Comparison of ENCODE assay signal across 20 cellular contexts in genomic region chr13:100098445-100099116, GRCh38. TPM values are rescaled to one million over a fixed set of nuclear protein-coding genes. Genes with fewer than 3 reads are reported as not detected.
DNase-seq lines count a peak whose midpoint lies in the region; ATAC-seq and TF ChIP-seq lines count a peak whose summit lies in the region.
"Had no signal": no experiment of that assay in that cellular context is flagged by ENCODE, and none has a peak within 500 bp of the region (broad histone marks: within the 10 kb centered on the region; RNA-seq: fewer than 3 reads in every experiment).

No MANE protein-coding gene starts in this region.

- peaks cover 47% of the 10 kb centered on the region for H3K4me1 Mint-ChIP-seq in chondrocyte (ENCODE audit: low read depth)
- H3K4me1 Mint-ChIP-seq in mesothelial cell of epicardium, result peaks cover 29% of the 10 kb centered on the region
- H3K4me1 Mint-ChIP-seq: activated B cell treated with CpG ODN at 0.5 μM for 24 hours had no signal

- H3K4me3 Mint-ChIP-seq in chondrocyte (ENCODE audit: unreplicated experiment) (no peak overlapping the region), mesothelial cell of epicardium (no peak overlapping the region)
- H3K4me3 Mint-ChIP-seq: activated B cell treated with CpG ODN at 0.5 μM for 24 hours; activated naive CD8-positive, alpha-beta T cell; activated T-cell treated with anti-CD3 and anti-CD28 coated beads, Interleukin-2, amount 50 U/mL, for 72 hours; CD8-positive, alpha-beta T cell; H9; IgD-negative memory B cell; natural killer cell had no signal

- H3K27ac ChIP-seq in A673 (ENCODE audit: low read depth, low read length, poor library complexity, severe bottlenecking) (peak overlapping the region; percentile 18), upper lobe of right lung (no peak overlapping the region), SJCRH30 (no peak overlapping the region)
- H3K27ac ChIP-seq: thoracic aorta had no signal

- H3K36me3 Mint-ChIP-seq in chondrocyte (ENCODE audit: low read depth), result peaks cover 6% of the 10 kb centered on the region
- H3K36me3 Mint-ChIP-seq in mesothelial cell of epicardium, result peaks cover 15% of the 10 kb centered on the region
- H3K36me3 Mint-ChIP-seq: natural killer cell had no signal

- H3K27ac Mint-ChIP-seq in chondrocyte (ENCODE audit: unreplicated experiment), result peak overlapping the region; percentile 60
- peak overlapping the region; percentile 9 for H3K27ac Mint-ChIP-seq in mesothelial cell of epicardium
- H3K27ac Mint-ChIP-seq: activated B cell treated with CpG ODN at 0.5 μM for 24 hours; activated naive CD8-positive, alpha-beta T cell; activated T-cell treated with anti-CD3 and anti-CD28 coated beads, Interleukin-2, amount 50 U/mL, for 72 hours; CD8-positive, alpha-beta T cell; natural killer cell had no signal

- no peaks in the 10 kb centered on the region for H3K9me3 ChIP-seq in A673 (ENCODE audit: low read depth, low read length, poor library complexity, severe bottlenecking)
- H3K9me3 ChIP-seq in upper lobe of right lung, result no peaks in the 10 kb centered on the region
- H3K9me3 ChIP-seq in SJCRH30 (replicated peaks), result no peaks in the 10 kb centered on the region
- H3K9me3 ChIP-seq: thoracic aorta had no signal

- no TSS peak for BruUV-seq in A673 (replicated peaks; lab: Mats Ljungman, UMichigan)

- intact Hi-C loops in A673 (cut with micrococcal nuclease; ENCODE audit: unreplicated experiment) (no loop called here), upper lobe of right lung (cut with DNase I) (no loop called here)

- no peak for DNase-seq in A673 (ENCODE audit: low spot score)
- peak; percentile 77 for DNase-seq in LoVo (ENCODE audit: low spot score)
- no peak for DNase-seq in chondrocyte (ENCODE audit: low spot score)
- no peak for DNase-seq in mesothelial cell of epicardium (ENCODE audit: low spot score in 2 of 2, unreplicated experiment in 2 of 2)
- DNase-seq in NCI-H1436 (lab: John Stamatoyannopoulos, UW), result no peak
- no peak for DNase-seq in foreskin fibroblast
- no peak for DNase-seq in upper lobe of right lung
- no peak for DNase-seq in SJCRH30
- DNase-seq: activated B cell treated with CpG ODN at 0.5 μM for 24 hours; activated T-cell treated with anti-CD3 and anti-CD28 coated beads, Interleukin-2, amount 50 U/mL, for 72 hours; CD8-positive, alpha-beta T cell; H9; head of caudate nucleus; MV-4-11; natural killer cell; NCI-H2081; NCI-H524 treated with DMSO at 0.1 percent for 48 hours had no signal

- H3K27me3 Mint-ChIP-seq in chondrocyte (ENCODE audit: low read depth) (no peaks in the 10 kb centered on the region), mesothelial cell of epicardium (ENCODE audit: low read depth) (no peaks in the 10 kb centered on the region)
- H3K27me3 Mint-ChIP-seq: activated B cell treated with CpG ODN at 0.5 μM for 24 hours; activated naive CD8-positive, alpha-beta T cell; IgD-negative memory B cell had no signal

- no peak overlapping the region for H3K4me3 ChIP-seq in A673 (ENCODE audit: low read depth, low read length, poor library complexity, severe bottlenecking)
- no peak overlapping the region for H3K4me3 ChIP-seq in foreskin fibroblast (ENCODE audit: low read depth in 1 of 2, low read length in 2 of 2)
- H3K4me3 ChIP-seq in upper lobe of right lung, result no peak overlapping the region
- H3K4me3 ChIP-seq in SJCRH30, result no peak overlapping the region
- H3K4me3 ChIP-seq: thoracic aorta had no signal

- ATAC-seq in upper lobe of right lung, result no peak
- ATAC-seq: activated T-cell treated with anti-CD3 and anti-CD28 coated beads, Interleukin-2, amount 50 U/mL, for 72 hours; CD8-positive, alpha-beta T cell; natural killer cell had no signal

- H3K27me3 ChIP-seq in A673 (replicated peaks; ENCODE audit: insufficient read depth, low read depth, low read length, poor library complexity) (no peaks in the 10 kb centered on the region), upper lobe of right lung (no peaks in the 10 kb centered on the region), SJCRH30 (no peaks in the 10 kb centered on the region)

- POLR2A ChIA-PET in A673 (lab: Charles Lee; ENCODE audit: low non-redundant PET), result no interaction called here

- H3K9me3 Mint-ChIP-seq in chondrocyte (ENCODE audit: low read depth) (peaks cover 4% of the 10 kb centered on the region), mesothelial cell of epicardium (peaks cover 5% of the 10 kb centered on the region)
- H3K9me3 Mint-ChIP-seq: activated B cell treated with CpG ODN at 0.5 μM for 24 hours; activated T-cell treated with anti-CD3 and anti-CD28 coated beads, Interleukin-2, amount 50 U/mL, for 72 hours; CD8-positive, alpha-beta T cell; IgD-negative memory B cell; natural killer cell had no signal

- H3K4me1 ChIP-seq in A673 (ENCODE audit: insufficient read depth, low read length, poor library complexity, severe bottlenecking), result peaks cover 12% of the 10 kb centered on the region
- H3K4me1 ChIP-seq in upper lobe of right lung, result peaks cover 18% of the 10 kb centered on the region
- H3K4me1 ChIP-seq in SJCRH30, result no peaks in the 10 kb centered on the region

- CTCF ChIA-PET in A673 (lab: Charles Lee), result no interaction called here

- no peaks in the 10 kb centered on the region for H3K36me3 ChIP-seq in A673 (ENCODE audit: insufficient read depth, low read length, poor library complexity, severe bottlenecking)
- H3K36me3 ChIP-seq in upper lobe of right lung, result no peaks in the 10 kb centered on the region
- no peaks in the 10 kb centered on the region for H3K36me3 ChIP-seq in SJCRH30
- H3K36me3 ChIP-seq: thoracic aorta had no signal

- TF ChIP-seq CTCF in A673 (conservative IDR thresholded peaks at IDR 0.05; ENCODE audit: low read depth, low read length) (no peak), chondrocyte (IDR thresholded peaks at IDR 0.05) (no peak), mesothelial cell of epicardium (IDR thresholded peaks at IDR 0.05; ENCODE audit: unreplicated experiment) (no peak), foreskin fibroblast (IDR thresholded peaks at IDR 0.05; ENCODE audit: low read depth, low read length) (no peak), upper lobe of right lung (IDR thresholded peaks at IDR 0.05) (no peak)

RNA-seq across cellular contexts. Expression of gene PCCA, which starts 9.7 kb away (rescaled TPM):
- total RNA-seq in A673 (2021), result 93.0 and 105 TPM in 2 replicates
- 14.8 to 25.5 TPM (median 15.1 TPM) in 3 replicates for total RNA-seq in chondrocyte
- 38.7 to 43.0 TPM (median 41.6 TPM) in 3 replicates for total RNA-seq in mesothelial cell of epicardium
- 34.7 TPM for total RNA-seq in upper lobe of right lung
- total RNA-seq in SJCRH30 (2014; rRNA removed; shearing (Covaris generic)), result 23.4 and 26.8 TPM in 2 replicates
